Comparison of ENCODE assay signal across 26 cellular contexts in genomic region chr1:158330390-158330789, GRCh38. TPM values are rescaled to one million over a fixed set of nuclear protein-coding genes. Genes with fewer than 3 reads are reported as not detected.
"Had no signal": no experiment of that assay in that cellular context is flagged by ENCODE, and none has a peak within 500 bp of the region (broad histone marks: within the 10 kb centered on the region; RNA-seq: fewer than 3 reads in every experiment).

No MANE protein-coding gene starts in this region.

- H3K27ac ChIP-seq: KMS-11, RWPE1 had no signal

- H3K4me2 ChIP-seq: KMS-11, SK-N-SH had no signal

- DNase-seq: IMR-90, NCI-H1092, NCI-H1417 treated with DMSO at 0.1 percent for 48 hours, NCI-H146, NCI-H187 treated with DMSO at 0.1 percent for 48 hours, NCI-H2029 treated with DMSO at 0.1 percent for 48 hours, NCI-H2171 treated with DMSO at 0.1 percent for 48 hours, NCI-H345, NCI-H446 treated with DMSO at 0.1 percent for 48 hours, NCI-H510A treated with DMSO at 0.1 percent for 48 hours, SHP77, SK-N-SH, SW 1271 had no signal

- ATAC-seq: HepG2, K562, Panc1, T-cell had no signal

- H3K9me3 ChIP-seq: SK-N-SH had no signal

- H3K9me3 Mint-ChIP-seq: T-cell; T-helper 1 cell treated with Interleukin-12 subunit alpha and Interleukin-12 subunit beta and Interleukin-4 antibody, amounts not matched to agents 30 μg/mL and 1 μg/mL, for 36 hours had no signal

- H3K4me3 ChIP-seq: K562 had no signal

- H3K4me3 Mint-ChIP-seq: T-cell; T-helper 1 cell treated with Interleukin-12 subunit alpha and Interleukin-12 subunit beta and Interleukin-4 antibody, amounts not matched to agents 30 μg/mL and 1 μg/mL, for 36 hours had no signal

- H3K9ac ChIP-seq: KMS-11, SK-N-SH had no signal

- H3K36me3 Mint-ChIP-seq: T-cell had no signal

- H3K27ac Mint-ChIP-seq: T-cell; T-helper 1 cell treated with Interleukin-12 subunit alpha and Interleukin-12 subunit beta and Interleukin-4 antibody, amounts not matched to agents 30 μg/mL and 1 μg/mL, for 36 hours had no signal

RNA-seq across cellular contexts. Expression of gene CD1B, which starts 0.9 kb away (rescaled TPM):
- total RNA-seq: HepG2, HT1080, IMR-90, K562, LHCN-M2, MCF 10A, OCI-LY7, PC-3, SK-MEL-5, T-cell had no signal

RNA-seq across cellular contexts. Expression of gene CD1E, which starts 23.3 kb away (rescaled TPM):
- total RNA-seq: HepG2, HT1080, IMR-90, K562, LHCN-M2, MCF 10A, OCI-LY7, PC-3, SK-MEL-5, T-cell had no signal

RNA-seq across cellular contexts. Expression of gene CD1C, which starts 40.7 kb away (rescaled TPM):
- total RNA-seq: HepG2, HT1080, IMR-90, K562, LHCN-M2, MCF 10A, PC-3, SK-MEL-5 had no signal
